ENCODE assay signal across 7 cellular contexts in the genomic region with DNA sequence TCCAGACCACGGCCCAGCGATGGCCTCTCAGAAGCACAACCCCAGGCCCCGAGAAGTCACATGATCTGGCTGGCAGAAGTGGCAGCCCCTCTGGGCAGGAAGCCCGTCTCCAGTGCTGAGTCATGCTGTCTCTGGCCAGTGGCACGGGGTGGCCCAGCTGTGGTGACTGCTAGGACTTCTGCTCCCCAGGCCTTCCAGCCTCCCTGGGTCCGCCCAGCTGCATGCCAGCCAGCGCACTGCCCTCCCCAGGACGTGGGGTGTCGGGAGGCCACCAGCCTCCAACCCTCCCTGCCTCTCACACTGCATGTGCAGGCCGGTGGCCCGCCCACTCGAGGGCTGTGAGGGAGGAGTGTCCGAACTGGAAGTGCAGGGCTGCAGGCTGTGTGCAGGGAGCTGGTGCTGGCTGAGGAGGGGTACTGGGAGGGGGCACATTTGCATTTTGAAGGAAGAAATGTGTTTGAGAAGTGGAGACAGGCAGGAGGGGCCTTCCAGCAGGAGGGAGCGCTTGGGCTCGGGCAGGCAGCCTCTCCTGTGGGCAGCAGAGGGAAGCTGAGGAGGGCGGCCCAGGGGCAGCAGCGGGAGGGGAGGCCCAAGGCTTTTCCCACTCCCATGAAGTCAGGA. TPM values are rescaled to one million over a fixed set of nuclear protein-coding genes. Genes with fewer than 3 reads are reported as not detected.
DNase-seq lines count a peak whose midpoint lies in the region; ATAC-seq and TF ChIP-seq lines count a peak whose summit lies in the region.

No MANE protein-coding gene starts in this region.

- no peak overlapping the region for H3K4me3 Mint-ChIP-seq in neural progenitor cell
- H3K4me3 Mint-ChIP-seq in activated T-helper 2 cell treated with anti-CD3 and anti-CD28 coated beads, Interferon-gamma antibody, Interleukin-2, Interleukin-4, amounts not matched to agents 10 μg/mL and 5 μg/mL and 100 μg/mL, durations not matched to agents 14 hours and 24 hours and 36 hours (ENCODE audit: low read depth) = no peak overlapping the region

- intact Hi-C loops in activated T-helper 2 cell treated with anti-CD3 and anti-CD28 coated beads, Interferon-gamma antibody, Interleukin-2, Interleukin-4, amounts not matched to agents 10 μg/mL and 5 μg/mL and 100 μg/mL, durations not matched to agents 14 hours and 24 hours and 36 hours (cut with micrococcal nuclease) = no loop called here

- no peaks in the 10 kb centered on the region for H3K9me3 Mint-ChIP-seq in neural progenitor cell
- no peaks in the 10 kb centered on the region for H3K9me3 Mint-ChIP-seq in activated T-helper 2 cell treated with anti-CD3 and anti-CD28 coated beads, Interferon-gamma antibody, Interleukin-2, Interleukin-4, amounts not matched to agents 10 μg/mL and 5 μg/mL and 100 μg/mL, durations not matched to agents 14 hours and 24 hours and 36 hours

- no peak overlapping the region for H3K9ac ChIP-seq in fibroblast of lung (ENCODE audit: insufficient read depth, low read length)
- no peak overlapping the region for H3K9ac ChIP-seq in neural progenitor cell

- H3K27ac ChIP-seq in fibroblast of lung (ENCODE audit: insufficient read depth, low read length) (no peak overlapping the region), neural progenitor cell (no peak overlapping the region)

- H4K20me1 ChIP-seq in fibroblast of lung (ENCODE audit: control insufficient read depth, extremely low read depth, insufficient read depth, low read length) (no peaks in the 10 kb centered on the region), neural progenitor cell (ENCODE audit: low read depth) (no peaks in the 10 kb centered on the region)

- no peak overlapping the region for H3K4me2 ChIP-seq in fibroblast of lung (ENCODE audit: extremely low read depth, insufficient read depth, low read length)
- no peak overlapping the region for H3K4me2 ChIP-seq in neural progenitor cell

- H2AFZ ChIP-seq in fibroblast of lung (ENCODE audit: low read length) = no peak overlapping the region
- H2AFZ ChIP-seq in neural progenitor cell (replicated peaks) = peak overlapping the region; percentile 40

- H3K27me3 Mint-ChIP-seq in neural progenitor cell (ENCODE audit: insufficient read depth, low read depth) = peaks cover 11% of the 10 kb centered on the region
- peaks cover 3% of the 10 kb centered on the region for H3K27me3 Mint-ChIP-seq in activated T-helper 2 cell treated with anti-CD3 and anti-CD28 coated beads, Interferon-gamma antibody, Interleukin-2, Interleukin-4, amounts not matched to agents 10 μg/mL and 5 μg/mL and 100 μg/mL, durations not matched to agents 14 hours and 24 hours and 36 hours (ENCODE audit: low read depth)

- DNase-seq in GOT3 (lab: John Stamatoyannopoulos, UW) (peak; percentile 33), RPMI8226 (peak; percentile 92), fibroblast of lung (ENCODE audit: low read depth in 2 of 2) (peak; percentile 49 to 61), neural progenitor cell (ENCODE audit: low spot score) (no peak)
- DNase-seq in activated T-helper 2 cell treated with anti-CD3 and anti-CD28 coated beads, Interferon-gamma antibody, Interleukin-2, Interleukin-4, amounts not matched to agents 10 μg/mL and 5 μg/mL and 100 μg/mL, durations not matched to agents 14 hours and 24 hours and 36 hours (ENCODE audit: low spot score) = no peak

- ATAC-seq in GM18519 (IDR thresholded peaks at IDR 0.05; ENCODE audit: low FRiP score, unreplicated experiment) (no peak), GM21786 (IDR thresholded peaks at IDR 0.05; ENCODE audit: unreplicated experiment) (no peak)

- H3K4me3 ChIP-seq in fibroblast of lung (replicated peaks in 1 of 4; ENCODE audit: control extremely low read depth in 1 of 4, insufficient read depth in 1 of 4, low read depth in 3 of 4, low read length in 4 of 4) (no peak overlapping the region), neural progenitor cell (no peak overlapping the region)

- peak overlapping the region; percentile 69 for H3K27ac Mint-ChIP-seq in neural progenitor cell
- no peak overlapping the region for H3K27ac Mint-ChIP-seq in activated T-helper 2 cell treated with anti-CD3 and anti-CD28 coated beads, Interferon-gamma antibody, Interleukin-2, Interleukin-4, amounts not matched to agents 10 μg/mL and 5 μg/mL and 100 μg/mL, durations not matched to agents 14 hours and 24 hours and 36 hours

- no peaks in the 10 kb centered on the region for H3F3A ChIP-seq in neural progenitor cell (ENCODE audit: low read depth)

- peaks cover 16% of the 10 kb centered on the region for H3K4me1 ChIP-seq in fibroblast of lung (ENCODE audit: control insufficient read depth, extremely low read depth, insufficient read depth, low read length)
- peaks cover 13% of the 10 kb centered on the region for H3K4me1 ChIP-seq in neural progenitor cell

- no peaks in the 10 kb centered on the region for H3K36me3 ChIP-seq in fibroblast of lung (ENCODE audit: control insufficient read depth, insufficient read depth, low read length)
- H3K36me3 ChIP-seq in neural progenitor cell = no peaks in the 10 kb centered on the region

- no peaks in the 10 kb centered on the region for H3K27me3 ChIP-seq in fibroblast of lung (ENCODE audit: control insufficient read depth, insufficient read depth, low read length)
- H3K27me3 ChIP-seq in neural progenitor cell = no peaks in the 10 kb centered on the region

- no peaks in the 10 kb centered on the region for H3K79me2 ChIP-seq in fibroblast of lung (ENCODE audit: control insufficient read depth, insufficient read depth, low read length)
- H3K79me2 ChIP-seq in neural progenitor cell (ENCODE audit: low read depth) = no peaks in the 10 kb centered on the region

- no peaks in the 10 kb centered on the region for H3K36me3 Mint-ChIP-seq in neural progenitor cell
- no peaks in the 10 kb centered on the region for H3K36me3 Mint-ChIP-seq in activated T-helper 2 cell treated with anti-CD3 and anti-CD28 coated beads, Interferon-gamma antibody, Interleukin-2, Interleukin-4, amounts not matched to agents 10 μg/mL and 5 μg/mL and 100 μg/mL, durations not matched to agents 14 hours and 24 hours and 36 hours (ENCODE audit: low read depth)

- no peak for TF ChIP-seq CTCF in fibroblast of lung (conservative IDR thresholded peaks at IDR 0.05 in 1 of 2, IDR thresholded peaks at IDR 0.05 in 1 of 2; ENCODE audit: low read depth in 1 of 2, low read length in 2 of 2)
- TF ChIP-seq CTCF in neural progenitor cell (IDR thresholded peaks at IDR 0.05) = no peak

- H3K9me3 ChIP-seq in fibroblast of lung (ENCODE audit: control insufficient read depth, insufficient read depth, low read depth, low read length) = no peaks in the 10 kb centered on the region
- no peaks in the 10 kb centered on the region for H3K9me3 ChIP-seq in neural progenitor cell (ENCODE audit: low read depth)

- peaks cover 19% of the 10 kb centered on the region for H3K4me1 Mint-ChIP-seq in neural progenitor cell
- peaks cover 12% of the 10 kb centered on the region for H3K4me1 Mint-ChIP-seq in activated T-helper 2 cell treated with anti-CD3 and anti-CD28 coated beads, Interferon-gamma antibody, Interleukin-2, Interleukin-4, amounts not matched to agents 10 μg/mL and 5 μg/mL and 100 μg/mL, durations not matched to agents 14 hours and 24 hours and 36 hours (ENCODE audit: low read depth)

RNA-seq across cellular contexts. Expression of gene HPCAL1, which starts 17.0 kb away (rescaled TPM):
- total RNA-seq in fibroblast of lung = 21.6 and 34.5 TPM in 2 replicates
- polyA plus RNA-seq in fibroblast of lung = 11.4 and 28.8 TPM in 2 replicates
- polyA plus RNA-seq in fibroblast of lung (2012) = 19.8 and 46.4 TPM in 2 replicates
- 20.5 and 37.3 TPM in 2 replicates for polyA minus RNA-seq in fibroblast of lung (ENCODE audit: low replicate concordance)
- 3.7 and 8.0 TPM in 2 replicates for total RNA-seq in neural progenitor cell (ENCODE audit: low replicate concordance)
- 102 and 110 TPM in 2 replicates for total RNA-seq in activated T-helper 2 cell treated with anti-CD3 and anti-CD28 coated beads, Interferon-gamma antibody, Interleukin-2, Interleukin-4, amounts not matched to agents 10 μg/mL and 5 μg/mL and 100 μg/mL, durations not matched to agents 14 hours and 24 hours and 36 hours

Comparison
In these comparisons a context has a peak if more than half of its experiments do, and no peak if none do; other contexts are left out.
1. DNase-seq: peak in GOT3 (single experiment), RPMI8226 (single experiment) and fibroblast of lung (2 of 2); none in neural progenitor cell (single experiment) and activated T-helper 2 cell treated with anti-CD3 and anti-CD28 coated beads, Interferon-gamma antibody, Interleukin-2, Interleukin-4, amounts not matched to agents 10 μg/mL and 5 μg/mL and 100 μg/mL, durations not matched to agents 14 hours and 24 hours and 36 hours (single experiment).